ENCODE assay signal across 8 cellular contexts in genomic region chr21:34887729-34888568, GRCh38.
A peak's percentile ranks its signal among the peaks of the same experiment; 100 is the strongest.
DNase-seq lines count a peak whose midpoint lies in the region; ATAC-seq and TF ChIP-seq lines count a peak whose summit lies in the region.

No MANE protein-coding gene starts in this region.

- TF ChIP-seq CTCF in lower lobe of right lung (IDR thresholded peaks at IDR 0.05), result no peak

- peak; percentile 96 for DNase-seq in EL
- DNase-seq in NCI-H226, result peak; percentile 95
- DNase-seq in activated CD4-positive, alpha-beta T cell treated with anti-CD3 and anti-CD28 coated beads, Interleukin-2, amount 50 U/mL, for 24 hours (ENCODE audit: low read depth in 1 of 2, low spot score in 1 of 2), result peak; percentile 77 to 90
- peak; percentile 86 for DNase-seq in lower lobe of right lung
- peak; percentile 84 to 92 (median 89) for DNase-seq in stimulated activated CD4-positive, alpha-beta T cell treated with anti-CD3 and anti-CD28 coated beads, TNF-alpha, amount 100 ng/mL, for 24 hours (ENCODE audit: low read depth in 3 of 3)

- H3K4me1 ChIP-seq in duodenal mucosa (ENCODE audit: control insufficient read depth in 1 of 2, insufficient read depth in 2 of 2, low read length in 2 of 2) (peaks cover 27 to 34% of the 10 kb centered on the region in 2 donors), lower lobe of right lung (peaks cover 23% of the 10 kb centered on the region)

- H3K27me3 ChIP-seq in duodenal mucosa (ENCODE audit: control insufficient read depth in 1 of 2, insufficient read depth in 2 of 2, low read length in 2 of 2) (peaks cover 9 to 11% of the 10 kb centered on the region in 2 donors), lower lobe of right lung (ENCODE audit: low read depth) (peaks cover 29% of the 10 kb centered on the region)

- intact Hi-C loops in lower lobe of right lung (cut with DNase I), result no loop called here

- H3K9me3 ChIP-seq in duodenal mucosa (ENCODE audit: control insufficient read depth in 1 of 2, low read length in 2 of 2) (no peaks in the 10 kb centered on the region), lower lobe of right lung (no peaks in the 10 kb centered on the region)

- peak overlapping the region; percentile 85 to 94 for H3K9ac ChIP-seq in duodenal mucosa (ENCODE audit: low read depth in 1 of 2, low read length in 2 of 2)

- H3K27ac ChIP-seq in duodenal mucosa (ENCODE audit: low read depth, low read length), result peak overlapping the region; percentile 90
- peak overlapping the region; percentile 95 for H3K27ac ChIP-seq in lower lobe of right lung

- no peaks in the 10 kb centered on the region for H3K36me3 ChIP-seq in duodenal mucosa (ENCODE audit: control insufficient read depth in 1 of 2, insufficient read depth in 2 of 2, low read length in 2 of 2)
- H3K36me3 ChIP-seq in lower lobe of right lung, result no peaks in the 10 kb centered on the region

- ATAC-seq in HG02610 (IDR thresholded peaks at IDR 0.05; ENCODE audit: unreplicated experiment) (peak; percentile 38), lower lobe of right lung (peak; percentile 60 to 66), GM19328 (IDR thresholded peaks at IDR 0.05; ENCODE audit: unreplicated experiment) (no peak)

- peak overlapping the region; percentile 83 to 90 for H3K4me3 ChIP-seq in duodenal mucosa (ENCODE audit: low read depth in 1 of 2, low read length in 2 of 2)
- H3K4me3 ChIP-seq in lower lobe of right lung, result peak overlapping the region; percentile 70
